ENCODE assay signal across 32 cellular contexts in the genomic region with DNA sequence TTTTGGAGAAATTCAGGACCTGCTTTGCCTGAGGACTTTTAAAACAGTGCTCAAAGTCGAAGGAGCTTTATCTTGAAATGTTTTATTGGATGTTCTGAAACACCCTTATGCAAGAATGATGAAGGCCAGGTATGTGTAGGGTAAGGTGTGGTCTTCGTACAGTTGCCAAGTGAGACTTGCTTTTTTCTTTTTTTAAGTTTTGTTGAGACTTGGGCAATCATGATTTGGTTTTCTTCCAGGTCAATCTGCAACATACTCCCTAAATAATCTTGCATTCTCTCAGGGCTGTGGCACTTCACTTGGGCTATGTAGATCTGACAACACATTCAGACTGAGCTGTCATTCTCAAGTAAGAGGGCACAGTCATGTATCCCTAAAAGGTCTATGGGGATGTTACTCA.
"Had no signal": no experiment of that assay in that cellular context is flagged by ENCODE, and none has a peak within 500 bp of the region (broad histone marks: within the 10 kb centered on the region; RNA-seq: fewer than 3 reads in every experiment).

No MANE protein-coding gene starts in this region.

- H3K9me3 Mint-ChIP-seq: activated B cell treated with CpG ODN at 0.5 μM for 24 hours; activated CD8-positive, alpha-beta T cell treated with anti-CD3 and anti-CD28 coated beads for 36 hours; effector memory CD8-positive, alpha-beta T cell; T-helper 2 cell treated with Interferon-gamma antibody and Interleukin-4, amounts not matched to agents 5 μg/mL and 100 μg/mL, for 36 hours had no signal

- H3K27me3 ChIP-seq: brain microvascular endothelial cell, esophagus muscularis mucosa had no signal

- H3K9me3 ChIP-seq: esophagus muscularis mucosa, gastroesophageal sphincter, heart right ventricle had no signal

- H3K36me3 ChIP-seq: brain microvascular endothelial cell, esophagus muscularis mucosa, gastroesophageal sphincter, heart right ventricle, WERI-Rb-1 had no signal

- H3K4me1 ChIP-seq: esophagus muscularis mucosa, gastroesophageal sphincter, heart right ventricle had no signal

- H3K27ac Mint-ChIP-seq: activated B cell treated with CpG ODN at 0.5 μM for 24 hours; activated CD8-positive, alpha-beta T cell treated with anti-CD3 and anti-CD28 coated beads for 36 hours; activated naive CD8-positive, alpha-beta T cell; activated T-helper 1 cell treated with anti-CD3 and anti-CD28 coated beads, Interleukin-12 subunit alpha, Interleukin-12 subunit beta, Interleukin-2, Interleukin-4 antibody, amounts not matched to agents 30 ng/mL and 10 ng/mL and 1 ng/mL, durations not matched to agents 14 hours and 24 hours and 36 hours; effector memory CD8-positive, alpha-beta T cell; T-helper 2 cell treated with Interferon-gamma antibody and Interleukin-4, amounts not matched to agents 5 μg/mL and 100 μg/mL, for 36 hours had no signal

- DNase-seq: activated B cell treated with CpG ODN at 0.5 μM for 24 hours; activated CD4-positive, alpha-beta T cell treated with anti-CD3 and anti-CD28 coated beads for 48 hours; activated CD4-positive, alpha-beta T cell treated with anti-CD3 and anti-CD28 coated beads, Interleukin-2, amount 50 U/mL, for 1 hour; activated CD4-positive, alpha-beta T cell treated with anti-CD3 and anti-CD28 coated beads, Interleukin-2, amount 50 U/mL, for 48 hours; activated CD8-positive, alpha-beta memory T cell treated with anti-CD3 and anti-CD28 coated beads for 24 hours; activated CD8-positive, alpha-beta memory T cell treated with anti-CD3 and anti-CD28 coated beads, Interleukin-2, amount 50 U/mL, for 4 hours; activated CD8-positive, alpha-beta T cell treated with anti-CD3 and anti-CD28 coated beads for 36 hours; activated gamma-delta T cell treated with Interleukin-2 at 50 U/mL for 16 hours; activated naive CD4-positive, alpha-beta T cell treated with anti-CD3 and anti-CD28 coated beads, Interleukin-2, amount 50 U/mL, for 16 hours; activated naive CD4-positive, alpha-beta T cell treated with Interleukin-2 at 50 U/mL for 16 hours; activated T-cell treated with anti-CD3 and anti-CD28 coated beads, Interleukin-2, amount 50 U/mL, for 1 hour; activated T-cell treated with anti-CD3 and anti-CD28 coated beads, Interleukin-2, amount 50 U/mL, for 48 hours; amniotic stem cell; anterior cingulate cortex; brain microvascular endothelial cell; caudate nucleus; cortex of kidney; dermis blood vessel endothelial cell; effector CD4-positive, alpha-beta T cell; effector memory CD8-positive, alpha-beta T cell; foreskin melanocyte; heart right ventricle; T-helper 1 cell; T-helper 17 cell; T1000; WERI-Rb-1 had no signal

- ATAC-seq: activated CD4-positive, CD25-positive, alpha-beta regulatory T cell treated with anti-CD3 and anti-CD28 coated beads, Interleukin-2, amount 50 U/mL, for 24 hours; activated CD8-positive, alpha-beta T cell treated with anti-CD3 and anti-CD28 coated beads for 36 hours; effector memory CD8-positive, alpha-beta T cell; gastroesophageal sphincter; heart right ventricle; T-helper 17 cell had no signal

- H3K4me3 Mint-ChIP-seq: activated B cell treated with CpG ODN at 0.5 μM for 24 hours; activated CD8-positive, alpha-beta T cell treated with anti-CD3 and anti-CD28 coated beads for 36 hours; activated naive CD8-positive, alpha-beta T cell; activated T-helper 1 cell treated with anti-CD3 and anti-CD28 coated beads, Interleukin-12 subunit alpha, Interleukin-12 subunit beta, Interleukin-2, Interleukin-4 antibody, amounts not matched to agents 30 ng/mL and 10 ng/mL and 1 ng/mL, durations not matched to agents 14 hours and 24 hours and 36 hours; effector memory CD8-positive, alpha-beta T cell; T-helper 17 cell; T-helper 2 cell treated with Interferon-gamma antibody and Interleukin-4, amounts not matched to agents 5 μg/mL and 100 μg/mL, for 36 hours had no signal

- H3K4me3 ChIP-seq: esophagus muscularis mucosa, gastroesophageal sphincter, heart right ventricle had no signal

- H3K27ac ChIP-seq: brain microvascular endothelial cell, esophagus muscularis mucosa, gastroesophageal sphincter, heart right ventricle, WERI-Rb-1 had no signal
